Comparison of ENCODE assay signal across 8 cellular contexts in the genomic region with DNA sequence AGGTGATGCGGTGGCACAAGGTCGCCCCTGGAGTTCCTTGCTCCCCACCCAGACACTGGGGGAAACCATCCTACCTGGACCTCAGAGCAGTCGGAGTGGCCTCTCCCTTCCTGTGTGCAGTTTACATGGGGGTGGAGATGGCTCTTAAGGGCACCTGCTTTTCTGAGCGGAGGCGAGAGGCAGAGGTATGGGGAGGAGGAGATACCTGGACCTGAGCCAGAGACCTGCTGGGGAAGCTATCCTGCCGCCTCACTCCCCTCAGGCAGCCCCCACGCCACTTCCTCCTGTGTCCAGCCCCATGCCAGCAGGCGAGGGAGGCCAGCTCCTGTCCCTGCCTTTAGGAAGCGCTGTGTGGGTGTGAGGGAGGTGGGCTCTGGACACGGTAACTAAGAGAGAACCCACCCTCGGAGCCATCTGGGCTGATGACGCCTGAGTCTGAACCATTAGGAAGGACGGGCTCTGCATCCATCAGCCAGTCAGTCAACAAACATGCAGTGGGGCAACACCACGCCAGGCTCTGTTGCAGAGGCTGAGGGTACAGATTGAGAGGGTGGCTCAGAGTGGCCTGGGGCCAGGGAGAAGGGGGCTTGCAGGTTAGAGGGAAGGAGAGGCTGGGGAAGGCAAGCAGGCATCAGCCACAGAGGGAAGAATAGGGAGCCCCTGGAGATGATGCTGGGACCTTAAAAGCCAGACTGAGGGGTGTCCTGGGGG. TPM values are rescaled to one million over a fixed set of nuclear protein-coding genes. Genes with fewer than 3 reads are reported as not detected.
A peak's percentile ranks its signal among the peaks of the same experiment; 100 is the strongest.
DNase-seq lines count a peak whose midpoint lies in the region; ATAC-seq and TF ChIP-seq lines count a peak whose summit lies in the region.

No MANE protein-coding gene starts in this region.

- no peaks in the 10 kb centered on the region for H3K9me3 ChIP-seq in sigmoid colon

- peak overlapping the region; percentile 42 to 83 (median 77) for H3K27ac ChIP-seq in sigmoid colon

- intact Hi-C loops in sigmoid colon (cut with DNase I): no loop called here

- H3K36me3 Mint-ChIP-seq in activated CD4-positive, alpha-beta memory T cell treated with anti-CD3 and anti-CD28 coated beads, Interleukin-2, amount 10 ng/mL, durations not matched to agents 7 days and 5 days (ENCODE audit: low read depth): peaks cover 45% of the 10 kb centered on the region

- whole genome bisulfite sequencing in sigmoid colon, 2 donors: 19 to 23% methylated on average over 14 of the region's 14 CpGs

- H3K4me3 ChIP-seq in epithelial cell of esophagus (ENCODE audit: low read length): no peak overlapping the region
- peak overlapping the region in 3 of 4 donors; percentile 60 to 63 (median 63) for H3K4me3 ChIP-seq in sigmoid colon

- POLR2A ChIA-PET in activated CD4-positive, alpha-beta memory T cell treated with anti-CD3 and anti-CD28 coated beads, Interleukin-2, amount 10 ng/mL, durations not matched to agents 7 days and 5 days (lab: Charles Lee): interaction anchor here (0.6 to 7.7 kb wide), 30 partner anchors 8 to 395 kb away, joined by 3 to 92 read pairs (median 8); a partner anchor contains a TSS

- no peak for TF ChIP-seq POLR2A in sigmoid colon (IDR thresholded peaks at IDR 0.05)

- peaks cover 0 to 17% (median 15%) of the 10 kb centered on the region in 4 donors for H3K4me1 ChIP-seq in sigmoid colon

- peak overlapping the region; percentile 100 for H3K4me3 Mint-ChIP-seq in activated CD4-positive, alpha-beta memory T cell treated with anti-CD3 and anti-CD28 coated beads, Interleukin-2, amount 10 ng/mL, durations not matched to agents 7 days and 5 days

- CTCF ChIA-PET in activated CD4-positive, alpha-beta memory T cell treated with anti-CD3 and anti-CD28 coated beads, Interleukin-2, amount 10 ng/mL, durations not matched to agents 7 days and 5 days (lab: Charles Lee): interaction anchor here (1.1 to 2.7 kb wide), 4 partner anchors 42 to 245 kb away, joined by 3 to 17 read pairs (median 8); a partner anchor contains a TSS

- H3K27me3 Mint-ChIP-seq in activated CD4-positive, alpha-beta memory T cell treated with anti-CD3 and anti-CD28 coated beads, Interleukin-2, amount 10 ng/mL, durations not matched to agents 7 days and 5 days: no peaks in the 10 kb centered on the region

- ATAC-seq in GM21381 (IDR thresholded peaks at IDR 0.05; ENCODE audit: unreplicated experiment) (peak; percentile 3), HG02623 (IDR thresholded peaks at IDR 0.05; ENCODE audit: unreplicated experiment) (no peak)

- peak overlapping the region; percentile 99 for H3K27ac Mint-ChIP-seq in activated CD4-positive, alpha-beta memory T cell treated with anti-CD3 and anti-CD28 coated beads, Interleukin-2, amount 10 ng/mL, durations not matched to agents 7 days and 5 days

- H3K36me3 ChIP-seq in sigmoid colon: no peaks in the 10 kb centered on the region

- H3K4me1 Mint-ChIP-seq in activated CD4-positive, alpha-beta memory T cell treated with anti-CD3 and anti-CD28 coated beads, Interleukin-2, amount 10 ng/mL, durations not matched to agents 7 days and 5 days: peaks cover 29% of the 10 kb centered on the region

- no peaks in the 10 kb centered on the region for H3K9me3 Mint-ChIP-seq in activated CD4-positive, alpha-beta memory T cell treated with anti-CD3 and anti-CD28 coated beads, Interleukin-2, amount 10 ng/mL, durations not matched to agents 7 days and 5 days

- TF ChIP-seq EP300 in sigmoid colon (IDR thresholded peaks at IDR 0.05): no peak

- no peaks in the 10 kb centered on the region for H3K27me3 ChIP-seq in sigmoid colon

- DNase-seq in NCI-H2029 treated with DMSO at 0.1 percent for 48 hours (lab: John Stamatoyannopoulos, UW) (peak; percentile 31), epithelial cell of esophagus (ENCODE audit: low read depth) (peak; percentile 25), sigmoid colon (peak; percentile 71), HK-2 (ENCODE audit: unreplicated experiment) (no peak), pons (ENCODE audit: low spot score) (no peak)
- no peak for DNase-seq in activated CD4-positive, alpha-beta memory T cell treated with anti-CD3 and anti-CD28 coated beads, Interleukin-2, amount 10 ng/mL, durations not matched to agents 7 days and 5 days

- no peak for TF ChIP-seq CTCF in epithelial cell of esophagus (IDR thresholded peaks at IDR 0.05; ENCODE audit: insufficient read depth, low read depth, low read length, missing control alignments)
- TF ChIP-seq CTCF in sigmoid colon (IDR thresholded peaks at IDR 0.05): no peak

RNA-seq across cellular contexts. Expression of a gene that starts 1.2 kb away (rescaled TPM):
- 1,000 to 10,000 TPM; 1,737 to 1,754 TPM for total RNA-seq in activated CD4-positive, alpha-beta memory T cell treated with anti-CD3 and anti-CD28 coated beads, Interleukin-2, amount 10 ng/mL, durations not matched to agents 7 days and 5 days
- total RNA-seq in sigmoid colon: 10 to 100 TPM; 14.7 to 28.0 (median 24.4) TPM
- 100 to 1,000 TPM in 1 of 3 donors, 10 to 100 TPM in 2; 35.8 to 309 (median 40.2) TPM for polyA plus RNA-seq in sigmoid colon

RNA-seq across cellular contexts. Expression of a gene that starts 8.9 kb away (rescaled TPM):
- 100 to 1,000 TPM; 145 to 146 TPM for total RNA-seq in activated CD4-positive, alpha-beta memory T cell treated with anti-CD3 and anti-CD28 coated beads, Interleukin-2, amount 10 ng/mL, durations not matched to agents 7 days and 5 days
- 100 to 1,000 TPM in 3 of 4 donors, 10 to 100 TPM in 1; 35.4 to 186 (median 152) TPM for total RNA-seq in sigmoid colon
- 100 to 1,000 TPM; 414 to 509 (median 434) TPM for polyA plus RNA-seq in sigmoid colon

RNA-seq across cellular contexts. Expression of a gene that starts 9.1 kb away (rescaled TPM):
- total RNA-seq in activated CD4-positive, alpha-beta memory T cell treated with anti-CD3 and anti-CD28 coated beads, Interleukin-2, amount 10 ng/mL, durations not matched to agents 7 days and 5 days: 100 to 1,000 TPM; 102 to 149 TPM
- total RNA-seq in sigmoid colon: 10 to 100 TPM; 12.0 to 29.6 (median 18.1) TPM
- polyA plus RNA-seq in sigmoid colon: 10 to 100 TPM; 46.8 to 77.9 (median 61.9) TPM

RNA-seq across cellular contexts. Expression of a gene that starts 14.5 kb away (rescaled TPM):
- 10 to 100 TPM; 23.3 to 28.4 TPM for total RNA-seq in activated CD4-positive, alpha-beta memory T cell treated with anti-CD3 and anti-CD28 coated beads, Interleukin-2, amount 10 ng/mL, durations not matched to agents 7 days and 5 days
- 10 to 100 TPM in 3 of 4 donors, 1 to 10 TPM in 1; 8.0 to 26.9 (median 20.3) TPM for total RNA-seq in sigmoid colon
- 10 to 100 TPM; 17.4 to 21.0 (median 20.1) TPM for polyA plus RNA-seq in sigmoid colon

Comparison
In these comparisons a context has a peak if more than half of its experiments do, and no peak if none do; other contexts are left out.
1. DNase-seq: peak in NCI-H2029 treated with DMSO at 0.1 percent for 48 hours (single experiment), epithelial cell of esophagus (single experiment) and sigmoid colon (single experiment); none in activated CD4-positive, alpha-beta memory T cell treated with anti-CD3 and anti-CD28 coated beads, Interleukin-2, amount 10 ng/mL, durations not matched to agents 7 days and 5 days (single experiment), HK-2 (single experiment) and pons (single experiment).
2. RNA of a gene that starts 1.2 kb away (total RNA-seq): 1,737 to 1,754 TPM in activated CD4-positive, alpha-beta memory T cell treated with anti-CD3 and anti-CD28 coated beads, Interleukin-2, amount 10 ng/mL, durations not matched to agents 7 days and 5 days; 14.7 to 28.0 TPM in sigmoid colon; every median in the first group is over 10 times any median in the second.